ENCODE assay signal across 10 cellular contexts in genomic region chr6:11278207-11278559, GRCh38. TPM values are rescaled to one million over a fixed set of nuclear protein-coding genes. Genes with fewer than 3 reads are reported as not detected.
DNase-seq lines count a peak whose midpoint lies in the region; ATAC-seq and TF ChIP-seq lines count a peak whose summit lies in the region.
"Had no signal": no experiment of that assay in that cellular context is flagged by ENCODE, and none has a peak within 500 bp of the region (broad histone marks: within the 10 kb centered on the region; RNA-seq: fewer than 3 reads in every experiment).

No MANE protein-coding gene starts in this region.

- CTCF ChIA-PET in RWPE1 (lab: Yijun Ruan, JAX), result interaction anchor here (0.6 kb wide), 1 partner anchor 64 kb away, joined by 6 read pairs; no protein-coding TSS in a partner anchor

- H3K4me3 ChIP-seq in prostate gland, result no peak overlapping the region

- H3K4me1 Mint-ChIP-seq in activated naive CD8-positive, alpha-beta T cell (ENCODE audit: low read depth), result peaks cover 39% of the 10 kb centered on the region

- H3K4me1 ChIP-seq in prostate gland (replicated peaks), result peaks cover 11% of the 10 kb centered on the region

- H3K36me3 Mint-ChIP-seq in activated naive CD8-positive, alpha-beta T cell, result peaks cover 21% of the 10 kb centered on the region

- H3K27me3 ChIP-seq in prostate gland (replicated peaks; ENCODE audit: insufficient read depth), result no peaks in the 10 kb centered on the region

- no peak for TF ChIP-seq POLR2A in prostate gland (IDR thresholded peaks at IDR 0.05)

- H3K4me3 Mint-ChIP-seq in activated naive CD8-positive, alpha-beta T cell, result no peak overlapping the region

- H3K9me3 ChIP-seq in prostate gland, result no peaks in the 10 kb centered on the region

- H3K27ac ChIP-seq in prostate gland (peak overlapping the region; percentile 6 to 46), RWPE1 (no peak overlapping the region)
- H3K27ac ChIP-seq: KMS-11 had no signal

- no peak for DNase-seq in prostate gland (ENCODE audit: low spot score)
- no peak for DNase-seq in T1000 (lab: John Stamatoyannopoulos, UW)
- no peak for DNase-seq in RWPE1 (ENCODE audit: low spot score)
- DNase-seq in nucleus accumbens (lab: John Stamatoyannopoulos, UW), result no peak
- no peak for DNase-seq in NCI-H2081 treated with DMSO at 0.1 percent for 48 hours (lab: John Stamatoyannopoulos, UW)
- DNase-seq: effector CD8-positive, alpha-beta T cell had no signal

- no peaks in the 10 kb centered on the region for H3K27me3 Mint-ChIP-seq in activated naive CD8-positive, alpha-beta T cell

- H3K27ac Mint-ChIP-seq in activated naive CD8-positive, alpha-beta T cell, result peak overlapping the region; percentile 91

- POLR2A ChIA-PET in RWPE1 (lab: Yijun Ruan, JAX; ENCODE audit: low non-redundant PET), result no interaction called here

- no peaks in the 10 kb centered on the region for H3K36me3 ChIP-seq in prostate gland

- ATAC-seq in GM18868 (IDR thresholded peaks at IDR 0.05; ENCODE audit: unreplicated experiment) (peak; percentile 28), HG02885 (IDR thresholded peaks at IDR 0.05; ENCODE audit: poor library complexity, unreplicated experiment) (peak; percentile 34)

- no peaks in the 10 kb centered on the region for H3K9me3 Mint-ChIP-seq in activated naive CD8-positive, alpha-beta T cell (ENCODE audit: low read depth)

- intact Hi-C loops in prostate gland (cut with DNase I), result loop anchor here (5.0 kb wide), 2 partner anchors 46 to 89 kb away; partner anchors contain the start of gene NEDD9

- TF ChIP-seq CTCF in prostate gland (IDR thresholded peaks at IDR 0.05), result no peak
- no peak for TF ChIP-seq CTCF in RWPE1 (conservative IDR thresholded peaks at IDR 0.05; ENCODE audit: low read depth)

- 90% methylated on average over 6 of the region's 6 CpGs for WGBS in prostate gland

RNA-seq across cellular contexts. Expression of gene NEDD9, which starts 45.7 kb away (rescaled TPM):
- total RNA-seq in prostate gland, result 10 to 100 TPM; 51.1 to 72.1 TPM
